21 cellular contexts compared by ENCODE assay signal in the genomic region with DNA sequence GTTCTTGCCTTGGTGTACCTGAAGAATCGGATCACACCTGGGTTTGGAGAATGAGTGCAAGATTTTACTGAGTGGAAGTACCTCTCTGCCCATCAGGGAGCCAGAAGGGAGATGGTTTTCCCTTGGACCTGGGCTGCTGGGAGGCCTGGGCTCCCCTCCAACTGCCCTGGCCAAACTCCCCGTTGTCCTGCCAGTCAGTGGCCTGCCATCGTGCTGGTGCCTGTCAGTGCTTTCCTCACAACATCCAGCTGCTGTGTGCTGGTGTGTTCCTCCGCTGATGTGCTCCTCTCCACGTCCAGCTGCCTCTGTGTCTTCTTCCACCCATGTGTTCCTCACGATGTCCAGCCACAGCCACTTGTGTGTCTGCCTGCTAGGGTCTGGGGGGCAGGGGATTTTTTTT.
A peak's percentile ranks its signal among the peaks of the same experiment; 100 is the strongest.
DNase-seq lines count a peak whose midpoint lies in the region; ATAC-seq, FAIRE-seq and TF ChIP-seq lines count a peak whose summit lies in the region.
"Had no signal": no experiment of that assay in that cellular context is flagged by ENCODE, and none has a peak within 500 bp of the region (broad histone marks: within the 10 kb centered on the region; RNA-seq: fewer than 3 reads in every experiment).

No MANE protein-coding gene starts in this region.

- FAIRE-seq in H1 (lab: Jason Lieb, UNC), result no peak

- H3K79me1 ChIP-seq in H1 (ENCODE audit: low read depth, low read length), result no peaks in the 10 kb centered on the region

- CTCF ChIA-PET in H1 (lab: Charles Lee; ENCODE audit: partially characterized antibody), result interaction anchor here (0.6 to 2.0 kb wide), 3 partner anchors 8 to 177 kb away, joined by 3 to 7 read pairs (median 4); no protein-coding TSS in a partner anchor

- H3K27me3 ChIP-seq in H1 (replicated peaks in 1 of 4; ENCODE audit: control insufficient read depth in 3 of 4, extremely low read depth in 1 of 4, insufficient read depth in 3 of 4, low read length in 3 of 4), result no peaks in the 10 kb centered on the region; a peak in 1 of 7 replicates
- H3K27me3 ChIP-seq: SJSA1 had no signal

- peak overlapping the region; percentile 31; the same call in 1 of the 2 replicates for H4K8ac ChIP-seq in H1 (ENCODE audit: extremely low read depth, insufficient read depth, low read length)

- POLR2A ChIA-PET in H1 (lab: Charles Lee; ENCODE audit: partially characterized antibody), result no interaction called here

- no peak for TF ChIP-seq POLR2A in H1 (IDR thresholded peaks at IDR 0.05; ENCODE audit: control extremely low read depth in 1 of 2, low read depth in 2 of 2, low read length in 2 of 2)

- no peak overlapping the region for H3K4me2 ChIP-seq in H1 (ENCODE audit: insufficient read depth in 1 of 2, low read depth in 2 of 2, low read length in 2 of 2)
- H3K4me2 ChIP-seq: GM23338, KMS-11 had no signal

- no peaks in the 10 kb centered on the region for H3K9me3 ChIP-seq in T-helper 17 cell (ENCODE audit: control insufficient read depth, low read length, poor library complexity, severe bottlenecking)
- no peaks in the 10 kb centered on the region for H3K9me3 ChIP-seq in H1 (ENCODE audit: insufficient read depth in 2 of 2, low read depth in 1 of 2, low read length in 1 of 2)
- H3K9me3 ChIP-seq: SJSA1 had no signal

- WGBS in H1 (ENCODE audit: extremely low coverage in 1 of 2, insufficient coverage in 1 of 2, insufficient read length in 1 of 2, insufficient replicate concordance in 2 of 2, low coverage in 1 of 2, low lambda C conversion rate in 2 of 2, missing lambda C conversion rate in 1 of 2), 2 experiments, result 86% methylated on average over 6 of the region's 6 CpGs; no CpG with 5 or more reads in 1 of the 2 experiments

- H3K36me3 Mint-ChIP-seq in T-helper 17 cell (ENCODE audit: low read depth), result no peaks in the 10 kb centered on the region
- H3K36me3 Mint-ChIP-seq: CD8-positive, alpha-beta T cell had no signal

- no peak overlapping the region for H2AFZ ChIP-seq in H1 (ENCODE audit: low read length)

- no peak for TF ChIP-seq RAD21 in H1 (IDR thresholded peaks at IDR 0.05 in 1 of 2, conservative IDR thresholded peaks at IDR 0.05 in 1 of 2; ENCODE audit: low read depth in 2 of 2, low read length in 2 of 2)

- H3K23ac ChIP-seq in H1 (ENCODE audit: insufficient read length), result no peak overlapping the region

- ATAC-seq in T-helper 17 cell, result no peak
- ATAC-seq: CD8-positive, alpha-beta T cell; GM23338 had no signal

- H2BK12ac ChIP-seq in H1 (ENCODE audit: low read depth, low read length), result no peak overlapping the region

- H3K9ac ChIP-seq in H1 (replicated peaks in 1 of 4; ENCODE audit: extremely low read depth in 1 of 4, low read depth in 3 of 4, low read length in 3 of 4), result no peak overlapping the region
- H3K9ac ChIP-seq: KMS-11 had no signal

- TF ChIP-seq CTCF in H1 (IDR thresholded peaks at IDR 0.05; ENCODE audit: control extremely low read depth in 1 of 3, insufficient read depth in 1 of 3, low read depth in 1 of 3, low read length in 3 of 3), result no peak

- H3K23me2 ChIP-seq in H1 (ENCODE audit: low read depth, low read length), result no peaks in the 10 kb centered on the region

- H3K79me2 ChIP-seq in H1 (ENCODE audit: control insufficient read depth in 1 of 2, insufficient read depth in 2 of 2, low read length in 2 of 2), result no peaks in the 10 kb centered on the region

- H2BK120ac ChIP-seq in H1 (replicated peaks; ENCODE audit: low read depth, low read length), result no peak overlapping the region

- H3K27me3 Mint-ChIP-seq in T-helper 17 cell, result no peaks in the 10 kb centered on the region
- H3K27me3 Mint-ChIP-seq: B cell had no signal

- H4K5ac ChIP-seq in H1 (ENCODE audit: insufficient read length, low read depth, low read length), result no peak overlapping the region

- no peak overlapping the region for H2BK20ac ChIP-seq in H1 (ENCODE audit: low read length)

- H4K91ac ChIP-seq in H1 (replicated peaks; ENCODE audit: insufficient read length, low read length), result no peak overlapping the region

- H3K27ac ChIP-seq in H1 (ENCODE audit: low read depth, low read length), result no peak overlapping the region
- H3K27ac ChIP-seq: KMS-11, SJSA1 had no signal

- H3K4me1 ChIP-seq in H1 (replicated peaks in 1 of 4; ENCODE audit: control insufficient read depth in 3 of 4, insufficient read depth in 4 of 4, low read length in 3 of 4), result no peaks in the 10 kb centered on the region
- H3K4me1 ChIP-seq: SJSA1 had no signal

- no peak for TF ChIP-seq EP300 in H1 (IDR thresholded peaks at IDR 0.05; ENCODE audit: borderline replicate concordance in 1 of 2, low read depth in 2 of 2, low read length in 2 of 2)

- no peak overlapping the region for H3K4me3 Mint-ChIP-seq in T-helper 17 cell
- H3K4me3 Mint-ChIP-seq: B cell; CD8-positive, alpha-beta T cell; GM23338; HFFc6 had no signal

- intact Hi-C loops in posterior cingulate gyrus (cut with DNase I), result no loop called here

- H2AK5ac ChIP-seq in H1 (ENCODE audit: low read depth, low read length), result no peak overlapping the region

- H3K14ac ChIP-seq in H1 (ENCODE audit: insufficient read length), result no peak overlapping the region

- peak overlapping the region; percentile 27 for H3K27ac Mint-ChIP-seq in T-helper 17 cell
- H3K27ac Mint-ChIP-seq: B cell; CD8-positive, alpha-beta T cell; GM23338; HFFc6 had no signal

- no peak overlapping the region for H3K4me3 ChIP-seq in H1 (ENCODE audit: extremely low read depth in 1 of 4, insufficient read depth in 2 of 4, low read depth in 3 of 4, low read length in 4 of 4)
- H3K4me3 ChIP-seq: GM23338, SJSA1 had no signal

- no peaks in the 10 kb centered on the region for H4K20me1 ChIP-seq in H1 (replicated peaks in 1 of 2; ENCODE audit: control insufficient read depth in 1 of 2, insufficient read depth in 2 of 2, low read length in 2 of 2)

- no peak overlapping the region for H2BK15ac ChIP-seq in H1 (ENCODE audit: low read length)

- H3K18ac ChIP-seq in H1 (ENCODE audit: extremely low read depth, low read length), result no peak overlapping the region

- H3K56ac ChIP-seq in H1 (replicated peaks; ENCODE audit: insufficient read length, low read depth, low read length), result no peak overlapping the region

- H3K4ac ChIP-seq in H1 (replicated peaks; ENCODE audit: insufficient read length, low read depth, low read length), result peak overlapping the region; percentile 23

- peaks cover 27% of the 10 kb centered on the region for H3K4me1 Mint-ChIP-seq in T-helper 17 cell

- no peaks in the 10 kb centered on the region for H3K36me3 ChIP-seq in H1 (ENCODE audit: control insufficient read depth in 2 of 4, insufficient read depth in 4 of 4, low read length in 3 of 4)
- H3K36me3 ChIP-seq: SJSA1 had no signal

- no peak overlapping the region for H2BK5ac ChIP-seq in H1 (ENCODE audit: low read depth, low read length)

- DNase-seq in T-helper 17 cell, result no peak
- DNase-seq in H1 (ENCODE audit: low read depth in 1 of 2, low spot score in 2 of 2), result no peak
- peak in 26 of 51 donors; percentile 5 to 71 (median 32) for DNase-seq in hypothalamus (lab: John Stamatoyannopoulos, UW)
- peak in 6 of 10 donors; percentile 17 to 87 (median 60) for DNase-seq in posterior cingulate gyrus
- DNase-seq in NCI-H774 (lab: John Stamatoyannopoulos, UW), result no peak
- DNase-seq in GM19238 (ENCODE audit: insufficient read length, low spot score), result no peak
- DNase-seq in NAMALWA (ENCODE audit: low spot score), result no peak
- DNase-seq: ACHN; CD8-positive, alpha-beta T cell; GF-D8; HFFc6; NCI-H187 treated with DMSO at 0.1 percent for 48 hours; NCI-H2171; NCI-H510A treated with DMSO at 0.1 percent for 48 hours; NK-92 treated with Interleukin-12 subunit alpha and Interleukin-12 subunit beta, amount 100 ng/mL, for 24 hours; OCI-M1; RPMI8226 had no signal

TF ChIP-seq in H1, 55 proteins besides CTCF, POLR2A, EP300 and RAD21:
- TF ChIP-seq MAX (IDR thresholded peaks at IDR 0.05), result no peak

Comparison
In these comparisons a context has a peak if more than half of its experiments do, and no peak if none do; other contexts are left out.
1. DNase-seq: peak in hypothalamus (26 of 51) and posterior cingulate gyrus (6 of 10); none in T-helper 17 cell (0 of 3), H1 (0 of 2), NCI-H774 (single experiment), GM19238 (single experiment) and NAMALWA (single experiment).